Comparison of ENCODE assay signal across 6 cellular contexts in genomic region chr12:128752386-128752785, GRCh38.
"Had no signal": no experiment of that assay in that cellular context is flagged by ENCODE, and none has a peak within 500 bp of the region (broad histone marks: within the 10 kb centered on the region; RNA-seq: fewer than 3 reads in every experiment).

No MANE protein-coding gene starts in this region.

- H3K27ac ChIP-seq: HL-60 had no signal

- H3K36me3 Mint-ChIP-seq: IgD-negative memory B cell had no signal

- DNase-seq: IMR-90, KBM-7 had no signal

- H3K4me3 Mint-ChIP-seq: IgD-negative memory B cell had no signal

- ATAC-seq: HepG2, K562 had no signal

- H3K4me1 Mint-ChIP-seq: IgD-negative memory B cell had no signal

- H3K4me3 ChIP-seq: K562 had no signal

- H3K9me3 Mint-ChIP-seq: IgD-negative memory B cell had no signal

- H3K27ac Mint-ChIP-seq: IgD-negative memory B cell had no signal

- H3K27me3 Mint-ChIP-seq: IgD-negative memory B cell had no signal
